1 cellular context compared by ENCODE assay signal in the genomic region with DNA sequence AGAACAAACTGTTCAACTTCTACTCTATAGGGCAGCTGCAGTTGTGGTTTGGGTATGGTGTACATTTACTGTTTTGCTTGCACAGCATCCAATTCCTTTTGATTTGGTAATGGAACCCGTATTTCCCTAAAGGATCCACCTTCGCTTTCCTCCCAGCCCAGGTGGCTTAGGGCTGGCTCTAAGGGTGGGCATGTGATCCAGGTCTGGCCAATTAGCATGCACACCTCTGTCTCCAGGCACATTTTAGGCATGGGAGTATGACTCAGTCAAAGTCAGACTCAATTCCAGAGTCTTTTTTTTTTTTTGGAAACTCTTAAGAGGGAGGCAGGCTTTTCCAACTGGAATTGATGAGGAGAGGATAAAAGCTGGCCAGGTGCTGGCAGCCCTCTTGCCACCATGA.
TF ChIP-seq lines count a peak whose summit lies in the region.

No MANE protein-coding gene starts in this region.

TF ChIP-seq in HepG2, 621 proteins besides CTCF, POLR2A, EP300 and RAD21:
- TF ChIP-seq, protein P1, sequence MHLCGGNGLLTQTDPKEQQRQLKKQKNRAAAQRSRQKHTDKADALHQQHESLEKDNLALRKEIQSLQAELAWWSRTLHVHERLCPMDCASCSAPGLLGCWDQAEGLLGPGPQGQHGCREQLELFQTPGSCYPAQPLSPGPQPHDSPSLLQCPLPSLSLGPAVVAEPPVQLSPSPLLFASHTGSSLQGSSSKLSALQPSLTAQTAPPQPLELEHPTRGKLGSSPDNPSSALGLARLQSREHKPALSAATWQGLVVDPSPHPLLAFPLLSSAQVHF (CRISPR knock-in tag; IDR thresholded peaks at IDR 0.05) = no peak
- TF ChIP-seq ISX (CRISPR knock-in tag; conservative IDR thresholded peaks at IDR 0.05) (no peak), TBL1XR1 (IDR thresholded peaks at IDR 0.05; ENCODE audit: borderline replicate concordance, low read length, partially characterized antibody) (no peak), ZNF407 (CRISPR knock-in tag; IDR thresholded peaks at IDR 0.05; ENCODE audit: not compliant biosample characterization) (no peak), SALL1 (CRISPR knock-in tag; IDR thresholded peaks at IDR 0.05) (no peak), NCOA1 (CRISPR knock-in tag; IDR thresholded peaks at IDR 0.05) (no peak), ZZZ3 (CRISPR knock-in tag; IDR thresholded peaks at IDR 0.05; ENCODE audit: borderline replicate concordance) (no peak), NR2F6 (IDR thresholded peaks at IDR 0.05) (no peak), NR2F6 (CRISPR knock-in tag; IDR thresholded peaks at IDR 0.05) (no peak), CCDC6 (CRISPR knock-in tag; IDR thresholded peaks at IDR 0.05) (no peak), NPAS2 (CRISPR knock-in tag; IDR thresholded peaks at IDR 0.05; ENCODE audit: borderline replicate concordance) (no peak), ARID2 (CRISPR knock-in tag; IDR thresholded peaks at IDR 0.05; ENCODE audit: borderline replicate concordance) (no peak), SRSF9 (IDR thresholded peaks at IDR 0.05; ENCODE audit: borderline replicate concordance, insufficient read depth, low read depth, low read length, poor library complexity, severe bottlenecking) (no peak), TRIM22 (IDR thresholded peaks at IDR 0.05) (no peak)
- TF ChIP-seq, protein P2, sequence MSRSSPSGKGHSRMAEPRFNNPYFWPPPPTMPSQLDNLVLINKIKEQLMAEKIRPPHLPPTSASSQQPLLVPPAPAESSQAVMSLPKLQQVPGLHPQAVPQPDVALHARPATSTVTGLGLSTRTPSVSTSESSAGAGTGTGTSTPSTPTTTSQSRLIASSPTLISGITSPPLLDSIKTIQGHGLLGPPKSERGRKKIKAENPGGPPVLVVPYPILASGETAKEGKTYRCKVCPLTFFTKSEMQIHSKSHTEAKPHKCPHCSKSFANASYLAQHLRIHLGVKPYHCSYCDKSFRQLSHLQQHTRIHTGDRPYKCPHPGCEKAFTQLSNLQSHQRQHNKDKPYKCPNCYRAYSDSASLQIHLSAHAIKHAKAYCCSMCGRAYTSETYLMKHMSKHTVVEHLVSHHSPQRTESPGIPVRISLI (CRISPR knock-in tag; IDR thresholded peaks at IDR 0.05; ENCODE audit: borderline replicate concordance) = no peak
- TF ChIP-seq, protein P3, sequence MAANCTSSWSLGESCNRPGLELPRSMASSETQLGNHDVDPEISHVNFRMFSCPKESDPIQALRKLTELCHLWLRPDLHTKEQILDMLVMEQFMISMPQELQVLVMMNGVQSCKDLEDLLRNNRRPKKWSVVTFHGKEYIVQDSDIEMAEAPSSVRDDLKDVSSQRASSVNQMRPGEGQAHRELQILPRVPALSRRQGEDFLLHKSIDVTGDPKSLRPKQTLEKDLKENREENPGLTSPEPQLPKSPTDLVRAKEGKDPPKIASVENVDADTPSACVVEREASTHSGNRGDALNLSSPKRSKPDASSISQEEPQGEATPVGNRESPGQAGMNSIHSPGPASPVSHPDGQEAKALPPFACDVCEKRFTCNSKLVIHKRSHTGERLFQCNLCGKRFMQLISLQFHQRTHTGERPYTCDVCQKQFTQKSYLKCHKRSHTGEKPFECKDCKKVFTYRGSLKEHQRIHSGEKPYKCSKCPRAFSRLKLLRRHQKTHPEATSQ (CRISPR knock-in tag; IDR thresholded peaks at IDR 0.05; ENCODE audit: borderline replicate concordance) = no peak
